Comparison of ENCODE assay signal across 21 cellular contexts in the genomic region with DNA sequence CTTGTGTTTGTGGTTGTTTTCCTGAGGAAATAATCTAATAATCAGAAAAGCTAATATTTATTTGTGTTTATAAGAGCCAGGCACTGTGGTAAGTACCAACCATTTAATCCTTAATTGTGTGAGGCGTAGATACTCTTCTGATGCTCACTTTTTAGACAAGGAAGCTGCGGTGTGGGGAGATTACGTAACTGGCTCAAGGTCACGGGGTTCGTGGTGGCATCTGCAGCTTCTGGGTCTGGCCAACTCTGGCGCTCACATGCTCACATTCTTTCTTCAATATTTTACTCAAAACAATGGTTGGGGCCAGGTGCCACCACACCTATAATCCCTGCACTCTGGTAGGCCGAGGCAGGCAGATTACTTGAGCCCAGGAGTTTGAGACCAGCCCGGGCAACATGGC.
A peak's percentile ranks its signal among the peaks of the same experiment; 100 is the strongest.
DNase-seq lines count a peak whose midpoint lies in the region; ATAC-seq, FAIRE-seq and TF ChIP-seq lines count a peak whose summit lies in the region.
"Had no signal": no experiment of that assay in that cellular context is flagged by ENCODE, and none has a peak within 500 bp of the region (broad histone marks: within the 10 kb centered on the region; RNA-seq: fewer than 3 reads in every experiment).

No MANE protein-coding gene starts in this region.

- intact Hi-C loops in colonic mucosa (cut with DNase I) (no loop called here), mucosa of descending colon (cut with DNase I, micrococcal nuclease) (no loop called here)

- no peaks in the 10 kb centered on the region for H3K36me3 ChIP-seq in colonic mucosa
- no peaks in the 10 kb centered on the region for H3K36me3 ChIP-seq in mucosa of descending colon (ENCODE audit: low read depth)
- H3K36me3 ChIP-seq in brain microvascular endothelial cell (replicated peaks): peaks cover 36% of the 10 kb centered on the region

- no peaks in the 10 kb centered on the region for H3K27me3 ChIP-seq in colonic mucosa
- no peaks in the 10 kb centered on the region for H3K27me3 ChIP-seq in brain microvascular endothelial cell (replicated peaks)
- H3K27me3 ChIP-seq: body of pancreas had no signal

- no peaks in the 10 kb centered on the region for H3K9me3 ChIP-seq in colonic mucosa
- no peaks in the 10 kb centered on the region for H3K9me3 ChIP-seq in mucosa of descending colon
- H3K9me3 ChIP-seq: body of pancreas had no signal

- H3K27ac ChIP-seq in colonic mucosa (no peak overlapping the region), brain microvascular endothelial cell (no peak overlapping the region)
- H3K27ac ChIP-seq: body of pancreas, SK-N-MC had no signal

- ATAC-seq in mucosa of descending colon: no peak
- ATAC-seq in HG02840 (IDR thresholded peaks at IDR 0.05; ENCODE audit: low FRiP score, unreplicated experiment): no peak
- ATAC-seq: body of pancreas had no signal

- H3K4me3 ChIP-seq in colonic mucosa (no peak overlapping the region), mucosa of descending colon (no peak overlapping the region), brain microvascular endothelial cell (ENCODE audit: low read depth, low read length) (no peak overlapping the region)
- H3K4me3 ChIP-seq: body of pancreas, SK-N-MC had no signal

- no peak for FAIRE-seq in urothelium cell line (lab: Jason Lieb, UNC)
- FAIRE-seq: endometrium, kidney had no signal

- in situ Hi-C loops in brain microvascular endothelial cell (cut with HindIII; ENCODE audit: low pct_ligation_motif_present, low sequenced_read_pairs): no loop called here

- peak; percentile 72 for DNase-seq in CD1c-positive myeloid dendritic cell (ENCODE audit: extremely low spot score)
- DNase-seq in MV-4-11 (lab: John Stamatoyannopoulos, UW): peak; percentile 91
- peak; percentile 40 for DNase-seq in colonic mucosa
- DNase-seq in mucosa of descending colon: peak in 2 of 3 donors; percentile 41 to 55
- no peak for DNase-seq in brain microvascular endothelial cell
- no peak for DNase-seq in urothelium cell line (ENCODE audit: low spot score)
- no peak for DNase-seq in stimulated activated naive CD4-positive, alpha-beta T cell (lab: John Stamatoyannopoulos, UW)
- DNase-seq: activated CD4-positive, alpha-beta T cell treated with anti-CD3 and anti-CD28 coated beads for 1 hour; activated naive CD8-positive, alpha-beta T cell treated with anti-CD3 and anti-CD28 coated beads for 36 hours; CD4-positive, alpha-beta memory T cell; cortex of kidney; HFFc6; KG1; kidney; NCI-H1105 treated with DMSO at 0.1 percent for 48 hours; stimulated activated CD4-positive, alpha-beta T cell treated with anti-CD3 and anti-CD28 coated beads, Interleukin-12 subunit alpha, Interleukin-12 subunit beta, amount 100 ng/mL, for 4 hours; T1000 had no signal

- TF ChIP-seq CTCF in colonic mucosa (IDR thresholded peaks at IDR 0.05): no peak
- no peak for TF ChIP-seq CTCF in mucosa of descending colon (IDR thresholded peaks at IDR 0.05)
- no peak for TF ChIP-seq CTCF in brain microvascular endothelial cell (IDR thresholded peaks at IDR 0.05; ENCODE audit: low read depth, low read length, missing control alignments)

- H3K4me1 ChIP-seq in colonic mucosa: no peaks in the 10 kb centered on the region
- H3K4me1 ChIP-seq in mucosa of descending colon (ENCODE audit: low read depth): peaks cover 3% of the 10 kb centered on the region
- H3K4me1 ChIP-seq: body of pancreas had no signal

- H3K9ac ChIP-seq in colonic mucosa (ENCODE audit: low read depth in 2 of 2, low read length in 2 of 2): no peak overlapping the region

Comparison
In these comparisons a context has a peak if more than half of its experiments do, and no peak if none do; other contexts are left out.
1. DNase-seq: peak in CD1c-positive myeloid dendritic cell (single experiment), MV-4-11 (single experiment), colonic mucosa (single experiment) and mucosa of descending colon (2 of 3); none in brain microvascular endothelial cell (single experiment), urothelium cell line (single experiment) and stimulated activated naive CD4-positive, alpha-beta T cell (0 of 6).